ENCODE assay signal across 10 cellular contexts in genomic region chr3:139434764-139435291, GRCh38. TPM values are rescaled to one million over a fixed set of nuclear protein-coding genes. Genes with fewer than 3 reads are reported as not detected.
A peak's percentile ranks its signal among the peaks of the same experiment; 100 is the strongest.
DNase-seq lines count a peak whose midpoint lies in the region; ATAC-seq and TF ChIP-seq lines count a peak whose summit lies in the region.
"Had no signal": no experiment of that assay in that cellular context is flagged by ENCODE, and none has a peak within 500 bp of the region (broad histone marks: within the 10 kb centered on the region; RNA-seq: fewer than 3 reads in every experiment).

No MANE protein-coding gene starts in this region.

- H3K4me3 ChIP-seq in fibroblast of pulmonary artery (replicated peaks; ENCODE audit: low read depth, low read length), result no peak overlapping the region
- H3K4me3 ChIP-seq: cardiac muscle cell had no signal

- no peak for ATAC-seq in HG02840 (IDR thresholded peaks at IDR 0.05; ENCODE audit: low FRiP score, unreplicated experiment)
- no peak for ATAC-seq in GM21737 (IDR thresholded peaks at IDR 0.05; ENCODE audit: unreplicated experiment)

- TF ChIP-seq CTCF in fibroblast of pulmonary artery (IDR thresholded peaks at IDR 0.05; ENCODE audit: low read length, missing control alignments), result no peak

- peak; percentile 35 for DNase-seq in EH (ENCODE audit: low read depth)
- DNase-seq in NCI-H69 (lab: John Stamatoyannopoulos, UW), result peak; percentile 56
- DNase-seq in fibroblast of pulmonary artery (ENCODE audit: low read depth), result peak; percentile 86
- DNase-seq in renal cortical epithelial cell (ENCODE audit: low read depth), result peak; percentile 94
- DNase-seq in SW480 (ENCODE audit: low spot score), result no peak
- no peak for DNase-seq in DMS79 treated with DMSO at 0.1 percent for 48 hours (lab: John Stamatoyannopoulos, UW)
- DNase-seq: NCI-H446 had no signal

RNA-seq across cellular contexts. Expression of gene RBP2, which starts 41.5 kb away (rescaled TPM):
- total RNA-seq in renal cortical epithelial cell, result not detected in 2 replicates
- total RNA-seq: cardiac muscle cell had no signal

RNA-seq across cellular contexts. Expression of gene COPB2, which starts 45.4 kb away (rescaled TPM):
- total RNA-seq in renal cortical epithelial cell, result 216 and 238 TPM in 2 replicates

Comparison
In these comparisons a context has a peak if more than half of its experiments do, and no peak if none do; other contexts are left out.
1. DNase-seq: peak in EH (single experiment), NCI-H69 (single experiment), fibroblast of pulmonary artery (single experiment) and renal cortical epithelial cell (single experiment); none in SW480 (single experiment) and DMS79 treated with DMSO at 0.1 percent for 48 hours (single experiment).